Comparison of ENCODE assay signal across 12 cellular contexts in the genomic region with DNA sequence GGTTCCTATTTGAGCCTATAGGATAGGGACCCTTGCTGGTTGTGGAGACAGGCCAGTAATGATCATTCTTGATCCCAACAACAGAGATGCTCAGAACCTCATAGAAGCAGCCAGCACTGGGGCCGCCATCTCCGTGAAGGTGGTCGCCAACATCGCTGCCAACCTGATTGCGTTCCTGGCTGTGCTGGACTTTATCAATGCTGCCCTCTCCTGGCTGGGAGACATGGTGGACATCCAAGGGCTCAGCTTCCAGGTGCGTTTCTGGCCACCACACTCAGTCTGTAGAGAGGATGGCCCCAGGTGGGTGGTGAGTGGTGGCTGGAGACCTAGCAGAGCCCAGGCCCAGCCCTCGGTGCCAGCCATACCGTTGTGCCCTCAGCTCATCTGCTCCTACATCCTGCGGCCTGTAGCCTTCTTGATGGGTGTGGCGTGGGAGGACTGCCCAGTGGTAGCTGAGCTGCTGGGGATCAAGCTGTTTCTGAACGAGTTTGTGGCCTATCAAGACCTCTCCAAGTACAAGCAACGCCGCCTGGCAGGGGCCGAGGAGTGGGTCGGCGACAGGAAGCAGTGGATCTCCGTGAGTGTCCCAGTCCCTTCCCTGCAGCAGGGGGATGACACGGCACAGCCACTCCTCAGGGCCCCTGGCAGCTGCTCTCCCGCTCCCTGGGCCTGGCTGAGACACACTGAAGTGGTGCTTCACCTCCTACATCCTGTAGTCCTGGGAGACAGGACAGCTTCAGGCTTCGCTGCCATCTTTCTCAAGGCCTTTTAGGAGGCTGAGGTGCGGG. TPM values are rescaled to one million over a fixed set of nuclear protein-coding genes. Genes with fewer than 3 reads are reported as not detected.
A peak's percentile ranks its signal among the peaks of the same experiment; 100 is the strongest.
DNase-seq lines count a peak whose midpoint lies in the region; ATAC-seq, FAIRE-seq and TF ChIP-seq lines count a peak whose summit lies in the region.
"Had no signal": no experiment of that assay in that cellular context is flagged by ENCODE, and none has a peak within 500 bp of the region (broad histone marks: within the 10 kb centered on the region; RNA-seq: fewer than 3 reads in every experiment).

No MANE protein-coding gene starts in this region.

- H3F3A ChIP-seq in Loucy (ENCODE audit: low read depth): no peaks in the 10 kb centered on the region

- peaks cover 0 to 4% (median 0%) of the 10 kb centered on the region in 7 donors for H3K9me3 Mint-ChIP-seq in CD14-positive monocyte
- H3K9me3 Mint-ChIP-seq: stimulated activated naive CD8-positive, alpha-beta T cell treated with anti-CD3 and anti-CD28 coated beads, Interleukin-15, Interleukin-2, amounts not matched to agents 100 ng/mL and 50 ng/mL, for 24 hours had no signal

- intact Hi-C loops in HepG2 (cut with micrococcal nuclease; ENCODE audit: unreplicated experiment) (loop anchor here (2.0 kb wide), 1 partner anchor 280 kb away; the partner anchor contains the start of gene WDR73), CD14-positive monocyte (cut with micrococcal nuclease) (no loop called here)

- peaks cover 3% of the 10 kb centered on the region for H3K27me3 ChIP-seq in DND-41 (ENCODE audit: insufficient read depth, low read length, poor library complexity)
- no peaks in the 10 kb centered on the region for H3K27me3 ChIP-seq in Loucy (ENCODE audit: insufficient read depth, low read length, poor library complexity, severe bottlenecking)
- no peaks in the 10 kb centered on the region for H3K27me3 ChIP-seq in brain microvascular endothelial cell (replicated peaks)
- H3K27me3 ChIP-seq in HepG2 (ENCODE audit: control insufficient read depth in 1 of 2, insufficient read depth in 2 of 2, low read length in 2 of 2): no peaks in the 10 kb centered on the region

- H3K36me3 ChIP-seq in DND-41 (ENCODE audit: insufficient read depth, low read length) (no peaks in the 10 kb centered on the region), Loucy (ENCODE audit: insufficient read depth, low read length) (no peaks in the 10 kb centered on the region), brain microvascular endothelial cell (replicated peaks) (no peaks in the 10 kb centered on the region), HepG2 (replicated peaks in 1 of 2; ENCODE audit: control insufficient read depth in 1 of 2, insufficient read depth in 2 of 2, low read length in 2 of 2) (no peaks in the 10 kb centered on the region)

- H3K4me1 ChIP-seq in DND-41 (ENCODE audit: insufficient read depth, low read length): no peaks in the 10 kb centered on the region
- H3K4me1 ChIP-seq in Loucy (ENCODE audit: insufficient read depth, low read length, poor library complexity, severe bottlenecking): peaks cover 1% of the 10 kb centered on the region
- H3K4me1 ChIP-seq in HepG2 (ENCODE audit: insufficient read depth, low read length): peaks cover 4% of the 10 kb centered on the region

- H3K9me2 ChIP-seq in Loucy (replicated peaks; ENCODE audit: low read depth, low read length): no peaks in the 10 kb centered on the region

- H3K27ac Mint-ChIP-seq in CD14-positive monocyte: no peak overlapping the region
- H3K27ac Mint-ChIP-seq: stimulated activated naive CD8-positive, alpha-beta T cell treated with anti-CD3 and anti-CD28 coated beads, Interleukin-15, Interleukin-2, amounts not matched to agents 100 ng/mL and 50 ng/mL, for 24 hours had no signal

- no peak for TF ChIP-seq POLR2A in HepG2 (IDR thresholded peaks at IDR 0.05; ENCODE audit: insufficient read depth in 1 of 2, low read depth in 2 of 2, low read length in 2 of 2)

- no peak overlapping the region for H3K9ac ChIP-seq in DND-41 (ENCODE audit: low read depth, low read length)
- H3K9ac ChIP-seq in Loucy (ENCODE audit: low read depth, low read length, poor library complexity, severe bottlenecking): no peak overlapping the region
- no peak overlapping the region for H3K9ac ChIP-seq in HepG2 (ENCODE audit: insufficient read depth, low read depth, low read length)

- 72% methylated on average over 14 of the region's 21 CpGs for WGBS in HepG2 (ENCODE audit: low lambda C conversion rate)

- CTCF ChIA-PET in HepG2 (lab: Yijun Ruan, JAX; ENCODE audit: low intra/inter-chr PET ratio, low total read pairs): interaction anchor here (1.2 to 2.6 kb wide), 2 partner anchors 90 to 108 kb away, joined by 3 to 9 read pairs; no protein-coding TSS in a partner anchor

- no peak overlapping the region for H2AFZ ChIP-seq in DND-41 (ENCODE audit: low read depth, low read length)
- no peak overlapping the region for H2AFZ ChIP-seq in Loucy (ENCODE audit: low read length)
- H2AFZ ChIP-seq in HepG2 (ENCODE audit: low read length): no peak overlapping the region

- peak; percentile 66 for TF ChIP-seq RAD21 in HepG2 (CRISPR knock-in tag; IDR thresholded peaks at IDR 0.05)

- H3K27me3 Mint-ChIP-seq in CD14-positive monocyte (ENCODE audit: low read depth in 3 of 3): peaks cover 2 to 8% (median 5%) of the 10 kb centered on the region in 3 donors

- H3K4me3 ChIP-seq in DND-41 (ENCODE audit: low read depth in 1 of 2, low read length in 2 of 2): no peak overlapping the region
- no peak overlapping the region for H3K4me3 ChIP-seq in Loucy (ENCODE audit: low read length, poor library complexity, severe bottlenecking)
- no peak overlapping the region for H3K4me3 ChIP-seq in brain microvascular endothelial cell (ENCODE audit: low read depth, low read length)
- H3K4me3 ChIP-seq in HepG2 (replicated peaks in 1 of 3; ENCODE audit: insufficient read depth in 1 of 3, low read depth in 2 of 3, low read length in 3 of 3): no peak overlapping the region

- no peak for FAIRE-seq in HepG2 (lab: Jason Lieb, UNC)
- FAIRE-seq: HTR-8/SVneo, TTC549 had no signal

- H3K36me3 Mint-ChIP-seq in CD14-positive monocyte: no peaks in the 10 kb centered on the region

- TF ChIP-seq EP300 in HepG2 (IDR thresholded peaks at IDR 0.05; ENCODE audit: low read depth in 2 of 2, low read length in 2 of 2) (no peak), HepG2 (CRISPR knock-in tag; IDR thresholded peaks at IDR 0.05; ENCODE audit: borderline replicate concordance) (no peak)

- H3K4me3 Mint-ChIP-seq in CD14-positive monocyte: no peak overlapping the region
- H3K4me3 Mint-ChIP-seq: stimulated activated naive CD8-positive, alpha-beta T cell treated with anti-CD3 and anti-CD28 coated beads, Interleukin-15, Interleukin-2, amounts not matched to agents 100 ng/mL and 50 ng/mL, for 24 hours had no signal

- H3K4me2 ChIP-seq in DND-41 (ENCODE audit: insufficient read depth, low read length) (no peak overlapping the region), Loucy (ENCODE audit: low read depth, low read length, poor library complexity, severe bottlenecking) (no peak overlapping the region), HepG2 (ENCODE audit: low read depth, low read length) (no peak overlapping the region)

- H3K9me3 ChIP-seq in DND-41 (ENCODE audit: insufficient read depth, low read length, severe bottlenecking): no peaks in the 10 kb centered on the region
- H3K9me3 ChIP-seq in Loucy (ENCODE audit: insufficient read depth, low read depth, low read length): no peaks in the 10 kb centered on the region
- no peaks in the 10 kb centered on the region for H3K9me3 ChIP-seq in HepG2 (ENCODE audit: low read length)

- BruUV-seq in HepG2 (replicated peaks; lab: Mats Ljungman, UMichigan): no TSS peak

- TF ChIP-seq CTCF in DND-41 (IDR thresholded peaks at IDR 0.05; ENCODE audit: borderline replicate concordance, extremely low read depth, low read length, poor library complexity, severe bottlenecking) (peak; percentile 17), Loucy (conservative IDR thresholded peaks at IDR 0.05; ENCODE audit: low read length) (peak; percentile 32), brain microvascular endothelial cell (IDR thresholded peaks at IDR 0.05; ENCODE audit: low read depth, low read length, missing control alignments) (peak; percentile 51), HepG2 (CRISPR knock-in tag; IDR thresholded peaks at IDR 0.05) (peak; percentile 86), CD14-positive monocyte (IDR thresholded peaks at IDR 0.05) (no peak)

- POLR2A ChIA-PET in HepG2 (lab: Yijun Ruan, JAX): no interaction called here

- in situ Hi-C loops in brain microvascular endothelial cell (cut with HindIII; ENCODE audit: low pct_ligation_motif_present, low sequenced_read_pairs): no loop called here
- in situ Hi-C loops in HepG2 (cut with HindIII; ENCODE audit: extremely low pct_ligation_motif_present, low pct_unique_long_range_greater_than_20kb): no loop called here

- H3K27ac ChIP-seq in DND-41 (ENCODE audit: low read length) (no peak overlapping the region), brain microvascular endothelial cell (no peak overlapping the region), HepG2 (ENCODE audit: extremely low read length, insufficient read depth, low read length) (no peak overlapping the region)

- ATAC-seq in DND-41 (ENCODE audit: insufficient read depth, low read depth): no peak
- ATAC-seq in HepG2: peak; percentile 91
- no peak for ATAC-seq in GM19467 (IDR thresholded peaks at IDR 0.05; ENCODE audit: unreplicated experiment)

- H3K4me1 Mint-ChIP-seq in CD14-positive monocyte: no peaks in the 10 kb centered on the region

- no peak for DNase-seq in DND-41
- no peak for DNase-seq in brain microvascular endothelial cell
- DNase-seq in HepG2 (ENCODE audit: low spot score): peak; percentile 31
- no peak for DNase-seq in CD14-positive monocyte (ENCODE audit: low spot score)
- no peak for DNase-seq in activated CD4-positive, CD25-positive, alpha-beta regulatory T cell treated with anti-CD3 and anti-CD28 coated beads, Interleukin-2, amount 50 U/mL, for 72 hours
- no peak for DNase-seq in NCI-H526 treated with DMSO at 0.1 percent for 48 hours (lab: John Stamatoyannopoulos, UW)

- H4K20me1 ChIP-seq in DND-41 (ENCODE audit: insufficient read depth, low read length) (no peaks in the 10 kb centered on the region), Loucy (ENCODE audit: insufficient read depth, low read length, poor library complexity, severe bottlenecking) (no peaks in the 10 kb centered on the region), HepG2 (ENCODE audit: insufficient read depth, low read length) (no peaks in the 10 kb centered on the region)

- H3K79me2 ChIP-seq in DND-41 (ENCODE audit: insufficient read depth, low read length): no peaks in the 10 kb centered on the region
- H3K79me2 ChIP-seq in Loucy (ENCODE audit: insufficient read depth, low read length): no peaks in the 10 kb centered on the region
- no peaks in the 10 kb centered on the region for H3K79me2 ChIP-seq in HepG2 (ENCODE audit: insufficient read depth, low read length)

RNA-seq across cellular contexts. Expression of gene PDE8A, which starts 46.5 kb away (rescaled TPM):
- 24.2 and 26.3 TPM in 2 replicates for total RNA-seq in HepG2 (2016; rRNA removed; fragmentation: Illumina TruSeq; extraction: Trizol)
- total RNA-seq in HepG2 (2016; cell fraction: cytosol; rRNA removed; fragmentation: Illumina TruSeq; extraction: Trizol; ENCODE audit: low read depth): 46.8 and 50.2 TPM in 2 replicates
- 22.6 and 26.8 TPM in 2 replicates for total RNA-seq in HepG2 (2016; cell fraction: insoluble cytoplasmic fraction; rRNA removed; fragmentation: Illumina TruSeq; extraction: Trizol)
- total RNA-seq in HepG2 (2016; cell fraction: membrane; rRNA removed; fragmentation: Illumina TruSeq; extraction: Trizol): 33.9 and 39.4 TPM in 2 replicates
- total RNA-seq in HepG2 (2016; cell fraction: nucleus; rRNA removed; fragmentation: Illumina TruSeq; extraction: Trizol): 46.0 and 49.4 TPM in 2 replicates
- polyA plus RNA-seq in HepG2 (2011; rRNA removed): 41.2 and 48.5 TPM in 2 replicates
- 18.2 and 27.4 TPM in 2 replicates for polyA plus RNA-seq in HepG2 (2011; cell fraction: cytosol; rRNA removed)
- polyA plus RNA-seq in HepG2 (2011; cell fraction: nucleus; rRNA removed): 67.4 and 75.3 TPM in 2 replicates
- 25.2 and 25.7 TPM in 2 replicates for polyA plus RNA-seq in HepG2 (2012)
- 4.8 and 5.1 TPM in 2 replicates for polyA plus RNA-seq in HepG2 (2016; cell fraction: cytosol; fragmentation: Illumina TruSeq; extraction: Trizol; ENCODE audit: low read depth)
- 22.3 and 24.1 TPM in 2 replicates for polyA plus RNA-seq in HepG2 (2016; cell fraction: insoluble cytoplasmic fraction; fragmentation: Illumina TruSeq; extraction: Trizol; ENCODE audit: low read depth)
- 14.2 and 15.0 TPM in 2 replicates for polyA plus RNA-seq in HepG2 (2016; cell fraction: membrane; fragmentation: Illumina TruSeq; extraction: Trizol; ENCODE audit: low read depth)
- 82.8 and 84.3 TPM in 2 replicates for polyA plus RNA-seq in HepG2 (2016; cell fraction: nucleus; fragmentation: Illumina TruSeq; extraction: Trizol; ENCODE audit: insufficient read depth, low read depth)
- polyA minus RNA-seq in HepG2 (2011; rRNA and poly(A)+ RNA removed; ENCODE audit: low replicate concordance): 27.2 and 64.4 TPM in 2 replicates
- 24.8 and 25.2 TPM in 2 replicates for polyA minus RNA-seq in HepG2 (2011; cell fraction: cytosol; rRNA and poly(A)+ RNA removed)
- polyA minus RNA-seq in HepG2 (2011; cell fraction: nucleus; rRNA and poly(A)+ RNA removed): 124 and 137 TPM in 2 replicates
- 1 to 10 TPM; 2.8 to 4.9 TPM for polyA plus RNA-seq in CD14-positive monocyte

RNA-seq across cellular contexts. Expression of gene SLC28A1, which starts 50.7 kb away (rescaled TPM):
- total RNA-seq in HepG2 (2016; rRNA removed; fragmentation: Illumina TruSeq; extraction: Trizol): 0.31 and 0.39 TPM in 2 replicates
- total RNA-seq in HepG2 (2016; cell fraction: cytosol; rRNA removed; fragmentation: Illumina TruSeq; extraction: Trizol; ENCODE audit: low read depth): not detected in 2 replicates
- total RNA-seq in HepG2 (2016; cell fraction: insoluble cytoplasmic fraction; rRNA removed; fragmentation: Illumina TruSeq; extraction: Trizol): 0.21 and 0.43 TPM in 2 replicates
- total RNA-seq in HepG2 (2016; cell fraction: membrane; rRNA removed; fragmentation: Illumina TruSeq; extraction: Trizol): 0.14 and 0.15 TPM in 2 replicates
- 0.28 and 0.59 TPM in 2 replicates for total RNA-seq in HepG2 (2016; cell fraction: nucleus; rRNA removed; fragmentation: Illumina TruSeq; extraction: Trizol)
- polyA plus RNA-seq in HepG2 (2011; rRNA removed): 5.8 and 8.6 TPM in 2 replicates
- polyA plus RNA-seq in HepG2 (2011; cell fraction: cytosol; rRNA removed): 3.5 and 4.1 TPM in 2 replicates
- 15.9 and 18.6 TPM in 2 replicates for polyA plus RNA-seq in HepG2 (2011; cell fraction: nucleus; rRNA removed)
- polyA plus RNA-seq in HepG2 (2012): 4.6 and 13.0 TPM in 2 replicates
- polyA plus RNA-seq in HepG2 (2016; cell fraction: cytosol; fragmentation: Illumina TruSeq; extraction: Trizol; ENCODE audit: low read depth): 0.06 TPM in 1 of 2 replicates, not detected in the other
- polyA plus RNA-seq in HepG2 (2016; cell fraction: insoluble cytoplasmic fraction; fragmentation: Illumina TruSeq; extraction: Trizol; ENCODE audit: low read depth): 0.19 and 0.36 TPM in 2 replicates
- polyA plus RNA-seq in HepG2 (2016; cell fraction: membrane; fragmentation: Illumina TruSeq; extraction: Trizol; ENCODE audit: low read depth): 0.09 and 0.14 TPM in 2 replicates
- 0.67 and 1.0 TPM in 2 replicates for polyA plus RNA-seq in HepG2 (2016; cell fraction: nucleus; fragmentation: Illumina TruSeq; extraction: Trizol; ENCODE audit: insufficient read depth, low read depth)
- 15.2 TPM in 1 of 2 replicates, not detected in the other for polyA minus RNA-seq in HepG2 (2011; rRNA and poly(A)+ RNA removed; ENCODE audit: low replicate concordance)
- 2.1 and 2.8 TPM in 2 replicates for polyA minus RNA-seq in HepG2 (2011; cell fraction: cytosol; rRNA and poly(A)+ RNA removed)
- polyA minus RNA-seq in HepG2 (2011; cell fraction: nucleus; rRNA and poly(A)+ RNA removed): 8.0 and 10.1 TPM in 2 replicates
- not detected for polyA plus RNA-seq in CD14-positive monocyte
- total RNA-seq: glomerular endothelial cell had no signal
